In the genomic region with DNA sequence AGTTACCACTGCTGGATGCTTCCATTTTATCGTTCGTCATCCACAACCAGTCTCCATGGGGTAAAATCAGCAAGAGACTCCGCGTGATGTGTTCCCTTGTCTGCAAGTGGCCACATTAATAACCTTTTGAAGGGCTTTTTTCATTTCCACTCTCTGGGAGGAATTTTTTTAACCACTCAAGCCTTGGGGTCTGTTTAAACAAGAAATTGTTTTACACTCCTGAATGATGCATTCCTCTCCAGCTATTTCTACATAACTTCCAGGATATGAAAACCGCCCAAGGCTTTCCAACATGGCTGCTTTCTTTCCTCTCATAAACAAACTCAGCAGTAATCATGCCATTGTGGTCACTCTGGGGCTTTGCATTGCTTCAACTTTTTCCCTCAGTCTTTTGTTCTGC, we compare ENCODE assay signal across 18 cellular contexts.
DNase-seq lines count a peak whose midpoint lies in the region; ATAC-seq, FAIRE-seq and TF ChIP-seq lines count a peak whose summit lies in the region.
"Had no signal": no experiment of that assay in that cellular context is flagged by ENCODE, and none has a peak within 500 bp of the region (broad histone marks: within the 10 kb centered on the region; RNA-seq: fewer than 3 reads in every experiment).

No MANE protein-coding gene starts in this region.

- intact Hi-C loops in dorsolateral prefrontal cortex (cut with DNase I), result no loop called here

- H3K36me3 ChIP-seq in MG63 (no peaks in the 10 kb centered on the region), bronchial epithelial cell (ENCODE audit: control insufficient read depth, insufficient read depth, low read length) (no peaks in the 10 kb centered on the region), lung (ENCODE audit: control insufficient read depth in 2 of 2, insufficient read depth in 2 of 2, low read length in 2 of 2) (no peaks in the 10 kb centered on the region)

- POLR2A ChIA-PET in AG04449 (lab: Yijun Ruan, JAX), result interaction anchor here (0.8 to 1.8 kb wide), 3 partner anchors 10 to 334 kb away, joined by 5 to 13 read pairs (median 13); partner anchors contain the start of gene GAS1

- H3K9me3 ChIP-seq in MG63 (no peaks in the 10 kb centered on the region), lung (ENCODE audit: control insufficient read depth in 2 of 2, insufficient read depth in 1 of 2, low read length in 1 of 2) (no peaks in the 10 kb centered on the region)
- H3K9me3 ChIP-seq: testis had no signal

- H3K4me3 ChIP-seq in AG04449 (ENCODE audit: low read depth, low read length) (no peak overlapping the region), MG63 (no peak overlapping the region), bronchial epithelial cell (ENCODE audit: low read depth, low read length) (no peak overlapping the region), lung (no peak overlapping the region), dorsolateral prefrontal cortex (no peak overlapping the region)
- H3K4me3 ChIP-seq: PC-9, testis had no signal

- no peak for FAIRE-seq in bronchial epithelial cell (lab: Jason Lieb, UNC)
- FAIRE-seq: G401.6, H54 had no signal

- CTCF ChIA-PET in AG04449 (lab: Yijun Ruan, JAX), result no interaction called here

- H3K4me1 ChIP-seq in lung (ENCODE audit: control insufficient read depth in 2 of 2, insufficient read depth in 2 of 2, low read length in 2 of 2), result peaks cover 0 to 5% of the 10 kb centered on the region in 2 donors

- ATAC-seq in lung (ENCODE audit: insufficient read depth, low FRiP score), result peak; percentile 31
- no peak for ATAC-seq in HG02885 (IDR thresholded peaks at IDR 0.05; ENCODE audit: poor library complexity, unreplicated experiment)

- H3K27me3 ChIP-seq in MG63, result no peaks in the 10 kb centered on the region
- H3K27me3 ChIP-seq in bronchial epithelial cell (ENCODE audit: control insufficient read depth, insufficient read depth, low read length), result no peaks in the 10 kb centered on the region
- no peaks in the 10 kb centered on the region for H3K27me3 ChIP-seq in lung (ENCODE audit: control insufficient read depth, insufficient read depth)
- H3K27me3 ChIP-seq in dorsolateral prefrontal cortex, result peaks cover 0 to 3% (median 0%) of the 10 kb centered on the region in 45 donors
- H3K27me3 ChIP-seq: testis had no signal

- H3K27ac ChIP-seq in lung (ENCODE audit: low read depth in 1 of 2, low read length in 1 of 2), result no peak overlapping the region
- H3K27ac ChIP-seq in dorsolateral prefrontal cortex, result no peak overlapping the region
- H3K27ac ChIP-seq: PC-9, testis, VCaP had no signal

- TF ChIP-seq CTCF in AG04449 (IDR thresholded peaks at IDR 0.05; ENCODE audit: insufficient read depth, low read length, missing control alignments), result no peak
- no peak for TF ChIP-seq CTCF in bronchial epithelial cell (IDR thresholded peaks at IDR 0.05; ENCODE audit: insufficient read depth, low read length, severe bottlenecking)
- TF ChIP-seq CTCF in lung (IDR thresholded peaks at IDR 0.05; ENCODE audit: control extremely low read depth, extremely low read depth), result no peak
- TF ChIP-seq CTCF in dorsolateral prefrontal cortex (IDR thresholded peaks at IDR 0.05 in 54 of 56, conservative IDR thresholded peaks at IDR 0.05 in 2 of 56; ENCODE audit: low read depth in 1 of 56, partially characterized antibody in 56 of 56), result no peak

- WGBS in lung, 2 donors, result 72 to 87% methylated on average over 5 of the region's 5 CpGs

- DNase-seq in AG04449 (ENCODE audit: low read depth, low spot score) (peak; percentile 100), MG63 (peak; percentile 29), bronchial epithelial cell (ENCODE audit: low read depth) (peak; percentile 21), lung (ENCODE audit: low spot score) (no peak), dorsolateral prefrontal cortex (no peak), middle frontal gyrus (ENCODE audit: extremely low spot score, low spot score) (no peak), activated gamma-delta T cell (lab: John Stamatoyannopoulos, UW) (no peak)
- DNase-seq: 8988T; anterior cingulate cortex; NCI-H2081; PC-9; retina; stimulated activated CD4-positive, alpha-beta T cell treated with anti-CD3 and anti-CD28 coated beads, Interleukin-1b, Interleukin-23, amount 100 ng/mL, for 48 hours; testis had no signal

Comparison
In these comparisons a context has a peak if more than half of its experiments do, and no peak if none do; other contexts are left out.
1. DNase-seq: peak in AG04449 (single experiment), MG63 (single experiment) and bronchial epithelial cell (single experiment); none in lung (single experiment), dorsolateral prefrontal cortex (0 of 10), middle frontal gyrus (single experiment) and activated gamma-delta T cell (single experiment).